In genomic region chr13:97221989-97222700, GRCh38 we compare ENCODE assay signal across 8 cellular contexts. TPM values are rescaled to one million over a fixed set of nuclear protein-coding genes. Genes with fewer than 3 reads are reported as not detected.
A peak's percentile ranks its signal among the peaks of the same experiment; 100 is the strongest.
DNase-seq lines count a peak whose midpoint lies in the region; ATAC-seq and TF ChIP-seq lines count a peak whose summit lies in the region.

Gene MBNL2, plus strand, starts transcription at chr13:97222333. Its CDS starts 53,903 bp downstream, at chr13:97276236.

- H3K9me3 ChIP-seq in Panc1 (ENCODE audit: control insufficient read depth, insufficient read depth, low read depth, low read length) (no peaks in the 10 kb centered on the region), esophagus muscularis mucosa (no peaks in the 10 kb centered on the region)

- 4% methylated on average over 15 of the region's 15 CpGs for WGBS in esophagus muscularis mucosa

- TF ChIP-seq POLR2A in esophagus muscularis mucosa (IDR thresholded peaks at IDR 0.05; ENCODE audit: low read depth): peak; percentile 67

- no TSS peak for BruUV-seq in Panc1 (replicated peaks; lab: Mats Ljungman, UMichigan)

- CTCF ChIA-PET in Panc1 (lab: Charles Lee): no interaction called here

- H3K27ac Mint-ChIP-seq in activated T-cell treated with anti-CD3 and anti-CD28 coated beads, Interleukin-2, amount 50 U/mL, for 72 hours: peak within 1 kb of the TSS; percentile 97

- H3K4me1 Mint-ChIP-seq in activated T-cell treated with anti-CD3 and anti-CD28 coated beads, Interleukin-2, amount 50 U/mL, for 72 hours (ENCODE audit: low read depth): peaks cover 35% of the 10 kb centered on the region

- H3K4me3 Mint-ChIP-seq in activated T-cell treated with anti-CD3 and anti-CD28 coated beads, Interleukin-2, amount 50 U/mL, for 72 hours: peak within 1 kb of the TSS; percentile 87

- peaks cover 0 to 4% of the 10 kb centered on the region in 2 donors for H3K9me3 Mint-ChIP-seq in activated T-cell treated with anti-CD3 and anti-CD28 coated beads, Interleukin-2, amount 50 U/mL, for 72 hours

- in situ Hi-C loops in Panc1 (cut with HindIII; ENCODE audit: low pct_unique_long_range_greater_than_20kb, low sequenced_read_pairs): no loop called here

- H3K36me3 ChIP-seq in Panc1 (ENCODE audit: control insufficient read depth, insufficient read depth, low read length) (peaks cover 6% of the 10 kb centered on the region), esophagus muscularis mucosa (no peaks in the 10 kb centered on the region)

- H3K4me1 ChIP-seq in Panc1 (ENCODE audit: control insufficient read depth, insufficient read depth, low read length): peaks cover 39% of the 10 kb centered on the region
- H3K4me1 ChIP-seq in esophagus muscularis mucosa: peaks cover 18 to 34% (median 30%) of the 10 kb centered on the region in 4 donors

- TF ChIP-seq CTCF in Panc1 (IDR thresholded peaks at IDR 0.05): no peak
- no peak for TF ChIP-seq CTCF in esophagus muscularis mucosa (IDR thresholded peaks at IDR 0.05)

- H3K4me3 ChIP-seq in Jurkat, Clone E6-1 (ENCODE audit: low read length): peak within 1 kb of the TSS; percentile 82
- H3K4me3 ChIP-seq in Panc1 (ENCODE audit: low read depth in 2 of 2, low read length in 2 of 2): peak within 1 kb of the TSS; percentile 79 to 96
- peak within 1 kb of the TSS; percentile 62 to 74 (median 69) for H3K4me3 ChIP-seq in esophagus muscularis mucosa

- intact Hi-C loops in Panc1 (cut with micrococcal nuclease; ENCODE audit: unreplicated experiment) (loop anchor here (5.0 kb wide), 1 partner anchor 40 kb away; no protein-coding TSS in a partner anchor), esophagus muscularis mucosa (cut with DNase I) (loop anchor here (2.0 to 10.0 kb wide), 3 partner anchors 110 to 213 kb away; partner anchors contain the start of gene RAP2A)

- ATAC-seq in GM21717 (IDR thresholded peaks at IDR 0.05; ENCODE audit: unreplicated experiment): peak; percentile 98
- peak; percentile 94 for ATAC-seq in Panc1
- ATAC-seq in activated T-cell treated with anti-CD3 and anti-CD28 coated beads, Interleukin-2, amount 50 U/mL, for 72 hours (replicated peaks in 1 of 2): peak; percentile 98 to 99

- POLR2A ChIA-PET in Panc1 (lab: Charles Lee): interaction anchor here (0.6 to 1.9 kb wide), 11 partner anchors 12 to 132 kb away, joined by 3 to 11 read pairs (median 3); no protein-coding TSS in a partner anchor

- H3K36me3 Mint-ChIP-seq in activated T-cell treated with anti-CD3 and anti-CD28 coated beads, Interleukin-2, amount 50 U/mL, for 72 hours (ENCODE audit: insufficient read depth in 2 of 2): peaks cover 0 to 3% of the 10 kb centered on the region in 2 donors

- no peaks in the 10 kb centered on the region for H3K27me3 Mint-ChIP-seq in activated T-cell treated with anti-CD3 and anti-CD28 coated beads, Interleukin-2, amount 50 U/mL, for 72 hours (ENCODE audit: low read depth)

- H3K27me3 ChIP-seq in Panc1 (ENCODE audit: control insufficient read depth, insufficient read depth, low read length): no peaks in the 10 kb centered on the region
- H3K27me3 ChIP-seq in esophagus muscularis mucosa: no peaks in the 10 kb centered on the region

- peak; percentile 42 for TF ChIP-seq EP300 in esophagus muscularis mucosa (IDR thresholded peaks at IDR 0.05)

- DNase-seq in DMS153 (lab: John Stamatoyannopoulos, UW) (peak; percentile 83), Panc1 (ENCODE audit: low read depth, low spot score) (peak; percentile 72), esophagus muscularis mucosa (ENCODE audit: extremely low spot score) (peak; percentile 98), myocyte (ENCODE audit: low read depth) (peak; percentile 88)
- DNase-seq in Jurkat, Clone E6-1 (ENCODE audit: low read depth, low spot score): peak; percentile 91
- peak; percentile 86 to 87 for DNase-seq in activated T-cell treated with anti-CD3 and anti-CD28 coated beads, Interleukin-2, amount 50 U/mL, for 72 hours
- DNase-seq in stimulated activated CD8-positive, alpha-beta memory T cell treated with anti-CD3 and anti-CD28 coated beads, Interleukin-7, amount 100 ng/mL, for 4 hours (ENCODE audit: low read depth in 2 of 2): peak; percentile 73 to 78

- peak within 1 kb of the TSS; percentile 99 for H3K27ac ChIP-seq in Panc1 (ENCODE audit: low read length)
- H3K27ac ChIP-seq in esophagus muscularis mucosa (replicated peaks in 1 of 4): peak within 1 kb of the TSS; percentile 90 to 94 (median 92)

RNA-seq across cellular contexts. Expression of gene MBNL2, which starts in this region (rescaled TPM):
- 13.8 TPM for polyA plus RNA-seq in Jurkat, Clone E6-1 (2012; ENCODE audit: insufficient read depth, insufficient read length)
- total RNA-seq in Panc1 (2021; ENCODE audit: unreplicated experiment): 103 TPM
- polyA plus RNA-seq in Panc1 (2012; ENCODE audit: insufficient read length): 42.3 TPM
- total RNA-seq in activated T-cell treated with anti-CD3 and anti-CD28 coated beads, Interleukin-2, amount 50 U/mL, for 72 hours: 10 to 100 TPM; 14.9 to 26.9 TPM
- total RNA-seq in esophagus muscularis mucosa: 100 to 1,000 TPM in 2 of 4 donors, 10 to 100 TPM in 2; 92.8 to 132 (median 101) TPM
- total RNA-seq in myocyte: 34.9 and 61.2 TPM in 2 replicates
- 12.3 TPM for polyA plus RNA-seq in myocyte (2012)

Comparison
In these comparisons a context has a peak if more than half of its experiments do, and no peak if none do; other contexts are left out.
1. Peak in every context shown above with its lines: DNase-seq, ATAC-seq, H3K4me3 ChIP-seq and H3K27ac ChIP-seq.